10 cellular contexts compared by ENCODE assay signal in genomic region chr16:73054732-73055481, GRCh38. TPM values are rescaled to one million over a fixed set of nuclear protein-coding genes. Genes with fewer than 3 reads are reported as not detected.
A peak's percentile ranks its signal among the peaks of the same experiment; 100 is the strongest.
DNase-seq lines count a peak whose midpoint lies in the region; ATAC-seq and TF ChIP-seq lines count a peak whose summit lies in the region.
"Had no signal": no experiment of that assay in that cellular context is flagged by ENCODE, and none has a peak within 500 bp of the region (broad histone marks: within the 10 kb centered on the region; RNA-seq: fewer than 3 reads in every experiment).

No MANE protein-coding gene starts in this region.

- intact Hi-C loops in heart left ventricle (cut with DNase I) (loop anchor here in 6 of 10 donors (1.0 to 10.0 kb wide), 6 partner anchors 63 to 223 kb away; no protein-coding TSS in a partner anchor), left cardiac atrium (cut with DNase I) (loop anchor here (5.0 to 10.0 kb wide), 2 partner anchors 118 to 220 kb away; no protein-coding TSS in a partner anchor), adrenal gland (cut with DNase I) (no loop called here), vagina (cut with DNase I) (loop anchor here (5.0 kb wide), 1 partner anchor 118 kb away; no protein-coding TSS in a partner anchor)
- intact Hi-C loops in activated CD4-positive, alpha-beta memory T cell treated with anti-CD3 and anti-CD28 coated beads for 36 hours (cut with micrococcal nuclease), result no loop called here

- peaks cover 8% of the 10 kb centered on the region for H3K4me1 Mint-ChIP-seq in activated CD4-positive, alpha-beta memory T cell treated with anti-CD3 and anti-CD28 coated beads for 36 hours (ENCODE audit: low read depth)

- H3K27me3 ChIP-seq in heart left ventricle, result no peaks in the 10 kb centered on the region
- H3K27me3 ChIP-seq in adrenal gland, result no peaks in the 10 kb centered on the region
- no peaks in the 10 kb centered on the region for H3K27me3 ChIP-seq in vagina

- ATAC-seq in heart left ventricle (no peak), left cardiac atrium (no peak), HG03108 (IDR thresholded peaks at IDR 0.05; ENCODE audit: unreplicated experiment) (no peak)

- H3K4me1 ChIP-seq in heart left ventricle (peaks cover 0 to 69% (median 34%) of the 10 kb centered on the region in 12 donors), adrenal gland (replicated peaks in 1 of 2) (peaks cover 55 to 66% of the 10 kb centered on the region in 2 donors), vagina (peaks cover 41% of the 10 kb centered on the region)

- peak overlapping the region in 8 of 12 donors; percentile 7 to 94 (median 73) for H3K4me3 ChIP-seq in heart left ventricle
- H3K4me3 ChIP-seq in adrenal gland, result peak overlapping the region in 1 of 4 donors; percentile 92
- H3K4me3 ChIP-seq in vagina, result peak overlapping the region in 1 of 2 donors; percentile 17

- TF ChIP-seq CTCF in heart left ventricle (IDR thresholded peaks at IDR 0.05) (no peak), adrenal gland (IDR thresholded peaks at IDR 0.05) (no peak), vagina (IDR thresholded peaks at IDR 0.05) (no peak)

- peak overlapping the region; percentile 86 to 98 (median 94) for H3K27ac ChIP-seq in heart left ventricle
- H3K27ac ChIP-seq in adrenal gland, result peak overlapping the region; percentile 79 to 98 (median 97)
- peak overlapping the region; percentile 93 for H3K27ac ChIP-seq in vagina

- DNase-seq in heart left ventricle, result no peak
- DNase-seq in left cardiac atrium, result no peak
- DNase-seq in adrenal gland, result no peak
- DNase-seq in kidney tubule cell (ENCODE audit: low spot score), result peak; percentile 48
- DNase-seq in vagina (ENCODE audit: extremely low spot score in 2 of 2), result no peak
- DNase-seq in activated CD4-positive, alpha-beta memory T cell treated with anti-CD3 and anti-CD28 coated beads for 36 hours, result no peak
- no peak for DNase-seq in putamen (ENCODE audit: low spot score)
- DNase-seq: activated naive CD4-positive, alpha-beta T cell treated with anti-CD3 and anti-CD28 coated beads, Interleukin-2, amount 10 ng/mL, durations not matched to agents 7 days and 5 days; stimulated activated CD4-positive, alpha-beta T cell treated with anti-CD3 and anti-CD28 coated beads, Interleukin-4, amount 100 ng/mL, for 1 hour had no signal

- H3K36me3 ChIP-seq in heart left ventricle, result no peaks in the 10 kb centered on the region
- no peaks in the 10 kb centered on the region for H3K36me3 ChIP-seq in adrenal gland (replicated peaks in 1 of 2)
- H3K36me3 ChIP-seq in vagina, result no peaks in the 10 kb centered on the region

- peaks cover 2% of the 10 kb centered on the region for H3K36me3 Mint-ChIP-seq in activated CD4-positive, alpha-beta memory T cell treated with anti-CD3 and anti-CD28 coated beads for 36 hours

- H3K27me3 Mint-ChIP-seq in activated CD4-positive, alpha-beta memory T cell treated with anti-CD3 and anti-CD28 coated beads for 36 hours, result peaks cover 43% of the 10 kb centered on the region

- POLR2A ChIA-PET in activated CD4-positive, alpha-beta memory T cell treated with anti-CD3 and anti-CD28 coated beads for 36 hours (lab: Charles Lee), result no interaction called here

- H3K4me3 Mint-ChIP-seq in activated CD4-positive, alpha-beta memory T cell treated with anti-CD3 and anti-CD28 coated beads for 36 hours, result no peak overlapping the region
- H3K4me3 Mint-ChIP-seq: activated naive CD4-positive, alpha-beta T cell treated with anti-CD3 and anti-CD28 coated beads, Interleukin-2, amount 10 ng/mL, durations not matched to agents 7 days and 5 days had no signal

- no peaks in the 10 kb centered on the region for H3K9me3 Mint-ChIP-seq in activated CD4-positive, alpha-beta memory T cell treated with anti-CD3 and anti-CD28 coated beads for 36 hours
- H3K9me3 Mint-ChIP-seq: activated naive CD4-positive, alpha-beta T cell treated with anti-CD3 and anti-CD28 coated beads, Interleukin-2, amount 10 ng/mL, durations not matched to agents 7 days and 5 days had no signal

- no peak overlapping the region for H3K27ac Mint-ChIP-seq in activated CD4-positive, alpha-beta memory T cell treated with anti-CD3 and anti-CD28 coated beads for 36 hours
- H3K27ac Mint-ChIP-seq: activated naive CD4-positive, alpha-beta T cell treated with anti-CD3 and anti-CD28 coated beads, Interleukin-2, amount 10 ng/mL, durations not matched to agents 7 days and 5 days had no signal

- no peak for TF ChIP-seq POLR2A in heart left ventricle (IDR thresholded peaks at IDR 0.05)
- peak in 1 of 2 donors; percentile 20 for TF ChIP-seq POLR2A in adrenal gland (IDR thresholded peaks at IDR 0.05)
- no peak for TF ChIP-seq POLR2A in vagina (IDR thresholded peaks at IDR 0.05)

- 50 to 63% (median 59%) methylated on average over 7 of the region's 7 CpGs for WGBS in heart left ventricle, 4 donors
- WGBS in adrenal gland, 4 donors, result 9 to 13% (median 12%) methylated on average over 7 of the region's 7 CpGs

- CTCF ChIA-PET in activated CD4-positive, alpha-beta memory T cell treated with anti-CD3 and anti-CD28 coated beads for 36 hours (lab: Charles Lee), result no interaction called here

- H3K9me3 ChIP-seq in heart left ventricle, result no peaks in the 10 kb centered on the region
- H3K9me3 ChIP-seq in adrenal gland (replicated peaks in 1 of 3), result no peaks in the 10 kb centered on the region
- H3K9me3 ChIP-seq in vagina, result no peaks in the 10 kb centered on the region

RNA-seq across cellular contexts. Expression of gene ZFHX3, which starts 7.0 kb away (rescaled TPM):
- total RNA-seq in heart left ventricle, result 10 to 100 TPM in 6 of 9 donors, 1 to 10 TPM in 3; 7.8 to 21.6 (median 14.5) TPM
- 1 to 10 TPM; 3.8 to 4.0 TPM for polyA plus RNA-seq in heart left ventricle
- 10 to 100 TPM; 11.9 to 12.6 TPM for total RNA-seq in left cardiac atrium
- 10 to 100 TPM; 16.8 to 31.6 (median 21.7) TPM for total RNA-seq in adrenal gland
- polyA plus RNA-seq in adrenal gland, result 10 to 100 TPM in 1 of 3 donors, 1 to 10 TPM in 2; 2.4 to 11.2 (median 9.4) TPM
- total RNA-seq in vagina, result 28.0 TPM
- total RNA-seq in activated CD4-positive, alpha-beta memory T cell treated with anti-CD3 and anti-CD28 coated beads for 36 hours, result under 1 TPM; 0.21 to 0.68 TPM

Comparison
In these comparisons a context has a peak if more than half of its experiments do, and no peak if none do; other contexts are left out.
1. RNA of gene ZFHX3, which starts 7.0 kb away (total RNA-seq): 28.0 TPM in vagina (single experiment), 16.8 to 31.6 TPM in adrenal gland, 7.8 to 21.6 TPM in heart left ventricle and 11.9 to 12.6 TPM in left cardiac atrium; 0.21 to 0.68 TPM in activated CD4-positive, alpha-beta memory T cell treated with anti-CD3 and anti-CD28 coated beads for 36 hours; every median in the first group is over 4 times any median in the second.
2. intact Hi-C loops: an anchor here in heart left ventricle (1.0 to 10.0 kb wide), left cardiac atrium (5.0 to 10.0 kb wide) and vagina (5.0 kb wide); none called in adrenal gland and activated CD4-positive, alpha-beta memory T cell treated with anti-CD3 and anti-CD28 coated beads for 36 hours.
3. Peak in every context shown above with its lines, with median percentiles within 50 percentile points of each other: H3K27ac ChIP-seq.